19 cellular contexts compared by ENCODE assay signal in genomic region chr14:51462182-51462581, GRCh38.
A peak's percentile ranks its signal among the peaks of the same experiment; 100 is the strongest.
DNase-seq lines count a peak whose midpoint lies in the region; ATAC-seq, FAIRE-seq and TF ChIP-seq lines count a peak whose summit lies in the region.
"Had no signal": no experiment of that assay in that cellular context is flagged by ENCODE, and none has a peak within 500 bp of the region (broad histone marks: within the 10 kb centered on the region; RNA-seq: fewer than 3 reads in every experiment).

No MANE protein-coding gene starts in this region.

- H3K4me1 Mint-ChIP-seq in glutamatergic neuron (ENCODE audit: low read depth, unreplicated experiment): peaks cover 2% of the 10 kb centered on the region
- H3K4me1 Mint-ChIP-seq: CD4-positive, CD25-positive, alpha-beta regulatory T cell had no signal

- FAIRE-seq in bronchial epithelial cell (lab: Jason Lieb, UNC): peak; percentile 40
- FAIRE-seq: D721Med had no signal

- TF ChIP-seq POLR2A in spleen (IDR thresholded peaks at IDR 0.05): no peak

- H3K9me3 Mint-ChIP-seq in glutamatergic neuron (ENCODE audit: unreplicated experiment): no peaks in the 10 kb centered on the region

- no peak overlapping the region for H3K4me3 Mint-ChIP-seq in glutamatergic neuron (ENCODE audit: unreplicated experiment)
- H3K4me3 Mint-ChIP-seq: CD4-positive, CD25-positive, alpha-beta regulatory T cell had no signal

- no peaks in the 10 kb centered on the region for H3K9me3 ChIP-seq in spleen
- H3K9me3 ChIP-seq: MG63 had no signal

- no peak overlapping the region for H3K27ac ChIP-seq in spleen
- H3K27ac ChIP-seq: KMS-11, PC-9 had no signal

- H3K36me3 ChIP-seq in bronchial epithelial cell (ENCODE audit: control insufficient read depth, insufficient read depth, low read length) (no peaks in the 10 kb centered on the region), spleen (no peaks in the 10 kb centered on the region)
- H3K36me3 ChIP-seq: MG63 had no signal

- no peak overlapping the region for H3K4me3 ChIP-seq in bronchial epithelial cell (ENCODE audit: low read depth, low read length)
- H3K4me3 ChIP-seq in spleen: no peak overlapping the region
- H3K4me3 ChIP-seq: MG63, PC-9 had no signal

- 73 to 88% (median 75%) methylated on average over 3 of the region's 3 CpGs for WGBS in spleen, 5 donors

- TF ChIP-seq CTCF in bronchial epithelial cell (IDR thresholded peaks at IDR 0.05; ENCODE audit: insufficient read depth, low read length, severe bottlenecking): no peak
- TF ChIP-seq CTCF in glutamatergic neuron (IDR thresholded peaks at IDR 0.05; ENCODE audit: partially characterized antibody, unreplicated experiment): no peak
- no peak for TF ChIP-seq CTCF in spleen (IDR thresholded peaks at IDR 0.05 in 8 of 11, conservative IDR thresholded peaks at IDR 0.05 in 3 of 11)

- peaks cover under 1% of the 10 kb centered on the region for H3K36me3 Mint-ChIP-seq in glutamatergic neuron (ENCODE audit: unreplicated experiment)
- H3K36me3 Mint-ChIP-seq: CD4-positive, CD25-positive, alpha-beta regulatory T cell had no signal

- peak in 2 of 3 experiments; percentile 3 to 62 for DNase-seq in NCI-H1417 (lab: John Stamatoyannopoulos, UW)
- DNase-seq in NCI-H345 treated with DMSO at 0.1 percent for 48 hours (lab: John Stamatoyannopoulos, UW; ENCODE audit: unreplicated experiment): peak; percentile 1
- DNase-seq in bronchial epithelial cell (ENCODE audit: low read depth): peak; percentile 94
- no peak for DNase-seq in left colon
- no peak for DNase-seq in glutamatergic neuron
- DNase-seq in spleen: no peak
- no peak for DNase-seq in HT-29 (ENCODE audit: low spot score)
- no peak for DNase-seq in left ventricle myocardium superior
- DNase-seq: ACHN; CD4-positive, CD25-positive, alpha-beta regulatory T cell; MG63; NCI-H1092 treated with DMSO at 0.1 percent for 48 hours; NCI-H1930; NCI-H526 treated with DMSO at 0.1 percent for 48 hours; PC-9 had no signal

- intact Hi-C loops in left colon (cut with DNase I, micrococcal nuclease): no loop called here
- intact Hi-C loops in spleen (cut with DNase I; ENCODE audit: low total_unique reads): no loop called here
- intact Hi-C loops in left ventricle myocardium superior (cut with micrococcal nuclease): no loop called here

- no peaks in the 10 kb centered on the region for H3K4me1 ChIP-seq in spleen

- peaks cover 1% of the 10 kb centered on the region for H3K27me3 Mint-ChIP-seq in glutamatergic neuron (ENCODE audit: unreplicated experiment)

- H3K27me3 ChIP-seq in bronchial epithelial cell (ENCODE audit: control insufficient read depth, insufficient read depth, low read length) (no peaks in the 10 kb centered on the region), spleen (replicated peaks in 1 of 7) (no peaks in the 10 kb centered on the region)
- H3K27me3 ChIP-seq: MG63 had no signal

- ATAC-seq in left colon: peak; percentile 45
- ATAC-seq in left ventricle myocardium superior: no peak
- ATAC-seq: Right ventricle myocardium inferior, SK-N-SH treated with all-trans-retinoic acid at 6 μM for 48 hours had no signal

- H3K27ac Mint-ChIP-seq in glutamatergic neuron (ENCODE audit: unreplicated experiment): no peak overlapping the region
- H3K27ac Mint-ChIP-seq: CD4-positive, CD25-positive, alpha-beta regulatory T cell had no signal

Comparison
In these comparisons a context has a peak if more than half of its experiments do, and no peak if none do; other contexts are left out.
1. DNase-seq: peak in NCI-H1417 (2 of 3), NCI-H345 treated with DMSO at 0.1 percent for 48 hours (single experiment) and bronchial epithelial cell (single experiment); none in left colon (0 of 2), glutamatergic neuron (single experiment), spleen (single experiment), HT-29 (single experiment) and left ventricle myocardium superior (single experiment).